8 cellular contexts compared by ENCODE assay signal in genomic region chr11:9716275-9717039, GRCh38. TPM values are rescaled to one million over a fixed set of nuclear protein-coding genes. Genes with fewer than 3 reads are reported as not detected.
A peak's percentile ranks its signal among the peaks of the same experiment; 100 is the strongest.
DNase-seq lines count a peak whose midpoint lies in the region; ATAC-seq and TF ChIP-seq lines count a peak whose summit lies in the region.

No MANE protein-coding gene starts in this region.

- peaks cover 9% of the 10 kb centered on the region for H3K4me1 Mint-ChIP-seq in T-helper 17 cell

- H3K4me3 Mint-ChIP-seq in T-helper 17 cell = no peak overlapping the region

- H3K9me3 ChIP-seq in thyroid gland = no peaks in the 10 kb centered on the region
- H3K9me3 ChIP-seq in T-helper 17 cell (ENCODE audit: control insufficient read depth, low read length, poor library complexity, severe bottlenecking) = no peaks in the 10 kb centered on the region

- no peaks in the 10 kb centered on the region for H3K27me3 ChIP-seq in thyroid gland

- intact Hi-C loops in thyroid gland (cut with DNase I) = no loop called here

- peaks cover 6% of the 10 kb centered on the region for H3K27me3 Mint-ChIP-seq in T-helper 17 cell

- TF ChIP-seq POLR2A in thyroid gland (IDR thresholded peaks at IDR 0.05) = no peak

- peak overlapping the region; percentile 34 to 90 (median 62) for H3K27ac ChIP-seq in thyroid gland

- ATAC-seq in activated naive CD4-positive, alpha-beta T cell treated with anti-CD3 and anti-CD28 coated beads, Interleukin-2, amount 50 U/mL, for 72 hours = peak; percentile 62 to 86
- ATAC-seq in HG03066 (IDR thresholded peaks at IDR 0.05; ENCODE audit: low read depth, unreplicated experiment) = peak; percentile 78
- ATAC-seq in T-helper 17 cell = no peak

- H3K36me3 ChIP-seq in thyroid gland = peaks cover 0 to 5% of the 10 kb centered on the region in 2 donors

- 66 to 75% methylated on average over 4 of the region's 4 CpGs for WGBS in thyroid gland, 2 donors

- peaks cover 6 to 46% of the 10 kb centered on the region in 2 donors for H3K4me1 ChIP-seq in thyroid gland

- no peak for DNase-seq in activated naive CD4-positive, alpha-beta T cell treated with anti-CD3 and anti-CD28 coated beads, Interleukin-2, amount 50 U/mL, for 72 hours (ENCODE audit: low spot score in 2 of 2)
- no peak for DNase-seq in activated naive CD4-positive, alpha-beta T cell treated with anti-CD3 and anti-CD28 coated beads, Interleukin-2, amount 50 U/mL, for 16 hours
- DNase-seq in SKM-1 treated with dmso at 0.1 percent for 144 hours (lab: John Stamatoyannopoulos, UW; ENCODE audit: unreplicated experiment) (peak; percentile 96), fibroblast of villous mesenchyme (ENCODE audit: low read depth) (peak; percentile 48), thyroid gland (no peak), T-helper 17 cell (no peak), NCI-H510A treated with DMSO at 0.1 percent for 48 hours (lab: John Stamatoyannopoulos, UW) (no peak)

- peak overlapping the region; percentile 2 to 25 for H3K27ac Mint-ChIP-seq in activated naive CD4-positive, alpha-beta T cell treated with anti-CD3 and anti-CD28 coated beads, Interleukin-2, amount 50 U/mL, for 72 hours
- H3K27ac Mint-ChIP-seq in T-helper 17 cell = no peak overlapping the region

- TF ChIP-seq CTCF in fibroblast of villous mesenchyme (IDR thresholded peaks at IDR 0.05; ENCODE audit: insufficient read depth, low read depth, low read length) (no peak), thyroid gland (IDR thresholded peaks at IDR 0.05) (no peak)

- H3K9me3 Mint-ChIP-seq in activated naive CD4-positive, alpha-beta T cell treated with anti-CD3 and anti-CD28 coated beads, Interleukin-2, amount 50 U/mL, for 72 hours = peaks cover 4 to 12% of the 10 kb centered on the region in 2 donors

- H3K36me3 Mint-ChIP-seq in activated naive CD4-positive, alpha-beta T cell treated with anti-CD3 and anti-CD28 coated beads, Interleukin-2, amount 50 U/mL, for 72 hours = peaks cover 0 to 37% of the 10 kb centered on the region in 2 donors
- H3K36me3 Mint-ChIP-seq in T-helper 17 cell (ENCODE audit: low read depth) = peaks cover 2% of the 10 kb centered on the region

- no peak overlapping the region for H3K4me3 ChIP-seq in fibroblast of villous mesenchyme (ENCODE audit: low read depth, low read length)
- no peak overlapping the region for H3K4me3 ChIP-seq in thyroid gland (replicated peaks in 1 of 3)

RNA-seq across cellular contexts. Expression of gene SWAP70, which starts 52.6 kb away (rescaled TPM):
- total RNA-seq in activated naive CD4-positive, alpha-beta T cell treated with anti-CD3 and anti-CD28 coated beads, Interleukin-2, amount 50 U/mL, for 72 hours = 1 to 10 TPM; 4.1 to 9.2 TPM
- total RNA-seq in fibroblast of villous mesenchyme (52.8 and 63.0 TPM in 2 replicates), thyroid gland (10 to 100 TPM; 29.7 to 53.6 (median 38.8) TPM), T-helper 17 cell (1 to 10 TPM; 6.1 to 7.5 TPM)

Comparison
In these comparisons a context has a peak if more than half of its experiments do, and no peak if none do; other contexts are left out.
1. DNase-seq: peak in SKM-1 treated with dmso at 0.1 percent for 144 hours (single experiment) and fibroblast of villous mesenchyme (single experiment); none in activated naive CD4-positive, alpha-beta T cell treated with anti-CD3 and anti-CD28 coated beads, Interleukin-2, amount 50 U/mL, for 72 hours (0 of 2), activated naive CD4-positive, alpha-beta T cell treated with anti-CD3 and anti-CD28 coated beads, Interleukin-2, amount 50 U/mL, for 16 hours (single experiment), thyroid gland (0 of 2), T-helper 17 cell (0 of 3) and NCI-H510A treated with DMSO at 0.1 percent for 48 hours (single experiment).